ENCODE assay signal across 8 cellular contexts in the genomic region with DNA sequence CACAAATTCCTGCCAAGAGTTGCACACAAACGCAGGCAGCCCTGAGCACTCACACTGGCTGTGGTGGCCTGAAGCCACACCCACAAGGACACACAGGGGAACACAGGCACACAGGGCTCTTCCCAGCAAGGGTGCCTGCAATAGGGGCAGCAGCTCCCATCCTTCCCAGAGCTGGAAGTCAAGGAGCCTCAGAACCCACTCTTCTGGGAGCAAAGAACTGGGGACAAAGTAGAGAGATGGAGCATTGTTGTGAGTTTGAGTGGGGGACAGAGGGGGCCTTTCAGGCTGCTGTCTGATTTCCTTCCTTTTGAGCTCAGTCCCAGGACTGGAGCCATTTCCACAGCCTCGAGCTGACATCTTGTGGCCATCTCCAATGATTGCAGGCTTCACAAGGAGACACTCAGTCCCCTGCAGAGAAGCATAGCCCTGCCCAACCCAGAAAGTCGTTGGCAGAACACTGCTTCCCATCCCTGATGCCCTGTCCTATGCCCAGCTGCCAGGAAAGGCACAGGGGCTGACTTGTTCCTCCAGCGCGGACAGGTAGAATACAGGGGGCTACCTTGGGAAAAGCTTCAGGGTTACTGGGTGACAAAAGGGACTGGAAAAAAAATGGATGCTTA. TPM values are rescaled to one million over a fixed set of nuclear protein-coding genes. Genes with fewer than 3 reads are reported as not detected.
DNase-seq lines count a peak whose midpoint lies in the region; ATAC-seq, FAIRE-seq and TF ChIP-seq lines count a peak whose summit lies in the region.

No MANE protein-coding gene starts in this region.

- H3K27ac Mint-ChIP-seq in activated T-helper 2 cell treated with anti-CD3 and anti-CD28 coated beads, Interferon-gamma antibody, Interleukin-2, Interleukin-4, amounts not matched to agents 10 μg/mL and 5 μg/mL and 100 μg/mL, durations not matched to agents 14 hours and 24 hours and 36 hours, result no peak overlapping the region

- no peaks in the 10 kb centered on the region for H3K4me1 Mint-ChIP-seq in activated T-helper 2 cell treated with anti-CD3 and anti-CD28 coated beads, Interferon-gamma antibody, Interleukin-2, Interleukin-4, amounts not matched to agents 10 μg/mL and 5 μg/mL and 100 μg/mL, durations not matched to agents 14 hours and 24 hours and 36 hours (ENCODE audit: low read depth)

- no peaks in the 10 kb centered on the region for H3K36me3 ChIP-seq in heart left ventricle

- DNase-seq in CD1c-positive myeloid dendritic cell (ENCODE audit: extremely low spot score) (peak; percentile 32), GM19239 (ENCODE audit: insufficient read length, low spot score) (peak; percentile 53), NCI-H345 (lab: John Stamatoyannopoulos, UW) (peak; percentile 57), heart left ventricle (peak in 4 of 5 donors; percentile 36 to 60 (median 42)), pulmonary artery endothelial cell (ENCODE audit: low read depth, low spot score) (peak; percentile 17)
- peak; percentile 12 for DNase-seq in activated T-helper 2 cell treated with anti-CD3 and anti-CD28 coated beads, Interferon-gamma antibody, Interleukin-2, Interleukin-4, amounts not matched to agents 10 μg/mL and 5 μg/mL and 100 μg/mL, durations not matched to agents 14 hours and 24 hours and 36 hours (ENCODE audit: low spot score)
- no peak for DNase-seq in activated CD4-positive, CD25-positive, alpha-beta regulatory T cell treated with anti-CD3 and anti-CD28 coated beads, Interleukin-2, amount 50 U/mL, for 72 hours

- H3K9me3 ChIP-seq in heart left ventricle, result no peaks in the 10 kb centered on the region

- FAIRE-seq in GM19239 (lab: Jason Lieb, UNC), result no peak

- ATAC-seq in heart left ventricle (peak; percentile 72 to 90 (median 82)), GM19328 (IDR thresholded peaks at IDR 0.05; ENCODE audit: unreplicated experiment) (no peak)

- no peak overlapping the region for H3K4me3 Mint-ChIP-seq in activated T-helper 2 cell treated with anti-CD3 and anti-CD28 coated beads, Interferon-gamma antibody, Interleukin-2, Interleukin-4, amounts not matched to agents 10 μg/mL and 5 μg/mL and 100 μg/mL, durations not matched to agents 14 hours and 24 hours and 36 hours (ENCODE audit: low read depth)

- H3K4me1 ChIP-seq in heart left ventricle, result peaks cover 0 to 17% (median 0%) of the 10 kb centered on the region in 12 donors

- WGBS in heart left ventricle, 4 donors, result 4 to 21% (median 12%) methylated on average over 5 of the region's 5 CpGs

- no peak overlapping the region for H3K27ac ChIP-seq in heart left ventricle

- TF ChIP-seq POLR2A in heart left ventricle (IDR thresholded peaks at IDR 0.05), result no peak

- TF ChIP-seq CTCF in heart left ventricle (IDR thresholded peaks at IDR 0.05), result peak; percentile 39 to 66 (median 57)

- H3K36me3 Mint-ChIP-seq in activated T-helper 2 cell treated with anti-CD3 and anti-CD28 coated beads, Interferon-gamma antibody, Interleukin-2, Interleukin-4, amounts not matched to agents 10 μg/mL and 5 μg/mL and 100 μg/mL, durations not matched to agents 14 hours and 24 hours and 36 hours (ENCODE audit: low read depth), result no peaks in the 10 kb centered on the region

- intact Hi-C loops in activated T-helper 2 cell treated with anti-CD3 and anti-CD28 coated beads, Interferon-gamma antibody, Interleukin-2, Interleukin-4, amounts not matched to agents 10 μg/mL and 5 μg/mL and 100 μg/mL, durations not matched to agents 14 hours and 24 hours and 36 hours (cut with micrococcal nuclease), result loop anchor here (10.0 kb wide), 1 partner anchor 134 kb away; the partner anchor contains the start of gene PAX2
- intact Hi-C loops in heart left ventricle (cut with DNase I), result loop anchor here (1.0 to 10.0 kb wide), 11 partner anchors 204 to 544 kb away; partner anchors contain the start of gene PKD2L1 (in 1 of the 10)

- H3K27me3 ChIP-seq in heart left ventricle, result peaks cover 0 to 39% (median 11%) of the 10 kb centered on the region in 9 donors

- H3K9me3 Mint-ChIP-seq in activated T-helper 2 cell treated with anti-CD3 and anti-CD28 coated beads, Interferon-gamma antibody, Interleukin-2, Interleukin-4, amounts not matched to agents 10 μg/mL and 5 μg/mL and 100 μg/mL, durations not matched to agents 14 hours and 24 hours and 36 hours, result no peaks in the 10 kb centered on the region

- no peak overlapping the region for H3K4me3 ChIP-seq in heart left ventricle

- peaks cover 17% of the 10 kb centered on the region for H3K27me3 Mint-ChIP-seq in activated T-helper 2 cell treated with anti-CD3 and anti-CD28 coated beads, Interferon-gamma antibody, Interleukin-2, Interleukin-4, amounts not matched to agents 10 μg/mL and 5 μg/mL and 100 μg/mL, durations not matched to agents 14 hours and 24 hours and 36 hours (ENCODE audit: low read depth)

RNA-seq across cellular contexts. Expression of gene SLF2, which starts 34.4 kb away (rescaled TPM):
- 32.2 and 34.0 TPM in 2 replicates for total RNA-seq in activated T-helper 2 cell treated with anti-CD3 and anti-CD28 coated beads, Interferon-gamma antibody, Interleukin-2, Interleukin-4, amounts not matched to agents 10 μg/mL and 5 μg/mL and 100 μg/mL, durations not matched to agents 14 hours and 24 hours and 36 hours
- 10 to 100 TPM in 8 of 9 donors, 1 to 10 TPM in 1; 9.2 to 26.9 (median 17.9) TPM for total RNA-seq in heart left ventricle
- 10 to 100 TPM in 1 of 2 donors, 1 to 10 TPM in 1; 7.5 to 11.0 TPM for polyA plus RNA-seq in heart left ventricle
- 18.1 and 36.7 TPM in 2 replicates for total RNA-seq in pulmonary artery endothelial cell
